ENCODE assay signal across 8 cellular contexts in genomic region chr2:102301867-102302362, GRCh38. TPM values are rescaled to one million over a fixed set of nuclear protein-coding genes. Genes with fewer than 3 reads are reported as not detected.
A peak's percentile ranks its signal among the peaks of the same experiment; 100 is the strongest.
DNase-seq lines count a peak whose midpoint lies in the region; ATAC-seq and TF ChIP-seq lines count a peak whose summit lies in the region.

No MANE protein-coding gene starts in this region.

- H3F3A ChIP-seq in PC-9 (ENCODE audit: insufficient read depth, low read depth): no peaks in the 10 kb centered on the region

- peak overlapping the region; percentile 86 for H3K27ac Mint-ChIP-seq in activated naive CD8-positive, alpha-beta T cell treated with anti-CD3 and anti-CD28 coated beads, Interleukin-2, amount 10 ng/mL, durations not matched to agents 7 days and 5 days
- no peak overlapping the region for H3K27ac Mint-ChIP-seq in osteocyte (ENCODE audit: unreplicated experiment)

- no peaks in the 10 kb centered on the region for H3K79me2 ChIP-seq in PC-9 (ENCODE audit: low read depth)

- H3K9me3 ChIP-seq in PC-9 (ENCODE audit: insufficient read depth, low read depth): no peaks in the 10 kb centered on the region

- no TSS peak for BruUV-seq in PC-9 (replicated peaks; lab: Mats Ljungman, UMichigan)

- TF ChIP-seq CTCF in PC-9 (conservative IDR thresholded peaks at IDR 0.05) (no peak; the same call in 1 of the 2 replicates), osteocyte (IDR thresholded peaks at IDR 0.05) (no peak)

- intact Hi-C loops in PC-9 (cut with micrococcal nuclease; ENCODE audit: unreplicated experiment): no loop called here

- no peak overlapping the region for H3K4me3 ChIP-seq in PC-9

- no peaks in the 10 kb centered on the region for H3K4me1 ChIP-seq in PC-9 (replicated peaks; ENCODE audit: insufficient read depth)

- H3K27ac ChIP-seq in PC-9: no peak overlapping the region

- no peaks in the 10 kb centered on the region for H3K36me3 ChIP-seq in PC-9 (ENCODE audit: low read depth)

- H3K36me3 Mint-ChIP-seq in activated naive CD8-positive, alpha-beta T cell treated with anti-CD3 and anti-CD28 coated beads, Interleukin-2, amount 10 ng/mL, durations not matched to agents 7 days and 5 days: peaks cover 5% of the 10 kb centered on the region
- no peaks in the 10 kb centered on the region for H3K36me3 Mint-ChIP-seq in osteocyte (ENCODE audit: unreplicated experiment)

- H3K4me1 Mint-ChIP-seq in activated naive CD8-positive, alpha-beta T cell treated with anti-CD3 and anti-CD28 coated beads, Interleukin-2, amount 10 ng/mL, durations not matched to agents 7 days and 5 days: peaks cover 32% of the 10 kb centered on the region
- no peaks in the 10 kb centered on the region for H3K4me1 Mint-ChIP-seq in osteocyte (ENCODE audit: unreplicated experiment)

- no peaks in the 10 kb centered on the region for H3K27me3 ChIP-seq in PC-9 (ENCODE audit: insufficient read depth, low read depth)

- H3K27me3 Mint-ChIP-seq in activated naive CD8-positive, alpha-beta T cell treated with anti-CD3 and anti-CD28 coated beads, Interleukin-2, amount 10 ng/mL, durations not matched to agents 7 days and 5 days: no peaks in the 10 kb centered on the region
- peaks cover 71% of the 10 kb centered on the region for H3K27me3 Mint-ChIP-seq in osteocyte (ENCODE audit: unreplicated experiment)

- H4K20me1 ChIP-seq in PC-9 (ENCODE audit: insufficient read depth): no peaks in the 10 kb centered on the region

- CTCF ChIA-PET in PC-9 (lab: Charles Lee): no interaction called here

- DNase-seq in RKO (ENCODE audit: low spot score) (peak; percentile 29), mucosa of gallbladder (ENCODE audit: low spot score) (peak; percentile 24), glomerular visceral epithelial cell (ENCODE audit: extremely low spot score) (no peak), PC-9 (no peak), osteocyte (ENCODE audit: extremely low spot score, unreplicated experiment) (no peak)
- peak; percentile 39 for DNase-seq in activated naive CD8-positive, alpha-beta T cell treated with anti-CD3 and anti-CD28 coated beads, Interleukin-2, amount 10 ng/mL, durations not matched to agents 7 days and 5 days

- no peak overlapping the region for H3K4me2 ChIP-seq in PC-9

- POLR2A ChIA-PET in activated naive CD8-positive, alpha-beta T cell treated with anti-CD3 and anti-CD28 coated beads, Interleukin-2, amount 10 ng/mL, durations not matched to agents 7 days and 5 days (lab: Charles Lee): interaction anchor here (0.7 to 1.6 kb wide), 8 partner anchors 10 to 141 kb away, joined by 3 to 9 read pairs (median 3); no protein-coding TSS in a partner anchor
- POLR2A ChIA-PET in PC-9 (lab: Charles Lee; ENCODE audit: unreplicated experiment): no interaction called here

- H3K4me3 Mint-ChIP-seq in activated naive CD8-positive, alpha-beta T cell treated with anti-CD3 and anti-CD28 coated beads, Interleukin-2, amount 10 ng/mL, durations not matched to agents 7 days and 5 days: peak overlapping the region; percentile 59
- H3K4me3 Mint-ChIP-seq in osteocyte (ENCODE audit: unreplicated experiment): no peak overlapping the region

- no peaks in the 10 kb centered on the region for H3K9me2 ChIP-seq in PC-9 (ENCODE audit: insufficient read depth)

- no peak overlapping the region for H2AFZ ChIP-seq in PC-9

- ATAC-seq in GM18519 (IDR thresholded peaks at IDR 0.05; ENCODE audit: low FRiP score, unreplicated experiment) (peak; percentile 96), HG02798 (IDR thresholded peaks at IDR 0.05; ENCODE audit: poor library complexity, unreplicated experiment) (peak; percentile 67)
- peak; percentile 99 for ATAC-seq in activated naive CD8-positive, alpha-beta T cell treated with anti-CD3 and anti-CD28 coated beads, Interleukin-2, amount 10 ng/mL, durations not matched to agents 7 days and 5 days (ENCODE audit: low read depth)

- H3K9me3 Mint-ChIP-seq in activated naive CD8-positive, alpha-beta T cell treated with anti-CD3 and anti-CD28 coated beads, Interleukin-2, amount 10 ng/mL, durations not matched to agents 7 days and 5 days: peaks cover 2% of the 10 kb centered on the region
- no peaks in the 10 kb centered on the region for H3K9me3 Mint-ChIP-seq in osteocyte (ENCODE audit: unreplicated experiment)

RNA-seq across cellular contexts. Expression of gene IL1RL1, which starts 9.4 kb away (rescaled TPM):
- total RNA-seq in activated naive CD8-positive, alpha-beta T cell treated with anti-CD3 and anti-CD28 coated beads, Interleukin-2, amount 10 ng/mL, durations not matched to agents 7 days and 5 days: not detected
- total RNA-seq in mucosa of gallbladder (8.7 TPM), PC-9 (2021) (0.55 and 1.7 TPM in 2 replicates), osteocyte (not detected in 2 replicates)

RNA-seq across cellular contexts. Expression of gene IL18R1, which starts 53.7 kb away (rescaled TPM):
- 10 to 100 TPM; 37.3 to 40.3 TPM for total RNA-seq in activated naive CD8-positive, alpha-beta T cell treated with anti-CD3 and anti-CD28 coated beads, Interleukin-2, amount 10 ng/mL, durations not matched to agents 7 days and 5 days
- total RNA-seq in mucosa of gallbladder (6.2 TPM), PC-9 (2021) (1.9 and 3.4 TPM in 2 replicates), osteocyte (0.26 and 0.38 TPM in 2 replicates)

Comparison
In these comparisons a context has a peak if more than half of its experiments do, and no peak if none do; other contexts are left out.
1. DNase-seq: peak in RKO (single experiment), activated naive CD8-positive, alpha-beta T cell treated with anti-CD3 and anti-CD28 coated beads, Interleukin-2, amount 10 ng/mL, durations not matched to agents 7 days and 5 days (single experiment) and mucosa of gallbladder (single experiment); none in glomerular visceral epithelial cell (single experiment), PC-9 (0 of 2) and osteocyte (single experiment).
2. Peak in every context shown above with its lines, with median percentiles within 50 percentile points of each other: ATAC-seq.